ENCODE assay signal across 1 cellular context in the genomic region with DNA sequence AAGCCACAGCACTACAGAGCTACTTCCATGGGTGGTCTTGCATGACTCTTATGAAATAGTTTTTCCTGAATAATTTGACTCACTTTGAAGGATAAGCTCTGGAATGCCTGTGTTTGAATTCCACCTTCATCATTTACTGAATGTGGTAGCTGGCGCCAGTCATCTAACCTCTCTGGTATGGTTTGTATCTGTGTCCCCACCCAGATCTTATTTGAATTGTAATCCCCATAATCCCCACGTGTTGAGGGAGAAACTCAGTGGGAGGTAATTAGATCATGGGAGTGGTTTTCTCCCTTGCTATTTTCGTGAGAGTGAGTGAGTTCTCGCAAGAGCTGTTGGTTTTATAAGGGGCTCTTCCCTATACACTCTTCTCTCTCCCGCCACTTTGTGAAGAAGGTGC.
TF ChIP-seq lines count a peak whose summit lies in the region.

No MANE protein-coding gene starts in this region.

TF ChIP-seq in H1, 55 proteins besides CTCF, POLR2A, EP300 and RAD21 (continued from another document):
- TF ChIP-seq RFX5 (IDR thresholded peaks at IDR 0.05; ENCODE audit: borderline replicate concordance, low read depth, low read length): no peak
- TF ChIP-seq BRCA1 (IDR thresholded peaks at IDR 0.05; ENCODE audit: low read depth, low read length): no peak
- TF ChIP-seq CEBPB (IDR thresholded peaks at IDR 0.05; ENCODE audit: low read depth, low read length): no peak
- no peak for TF ChIP-seq KDM4A (IDR thresholded peaks at IDR 0.05; ENCODE audit: low read depth, low read length, severe bottlenecking)
- TF ChIP-seq CBX5 (IDR thresholded peaks at IDR 0.05; ENCODE audit: low read depth, low read length): no peak
- no peak for TF ChIP-seq RBBP5 (IDR thresholded peaks at IDR 0.05; ENCODE audit: borderline replicate concordance, low read depth, low read length)
- no peak for TF ChIP-seq USF2 (IDR thresholded peaks at IDR 0.05; ENCODE audit: low read length)
- no peak for TF ChIP-seq CHD2 (IDR thresholded peaks at IDR 0.05; ENCODE audit: low read length)
- TF ChIP-seq, protein P1, sequence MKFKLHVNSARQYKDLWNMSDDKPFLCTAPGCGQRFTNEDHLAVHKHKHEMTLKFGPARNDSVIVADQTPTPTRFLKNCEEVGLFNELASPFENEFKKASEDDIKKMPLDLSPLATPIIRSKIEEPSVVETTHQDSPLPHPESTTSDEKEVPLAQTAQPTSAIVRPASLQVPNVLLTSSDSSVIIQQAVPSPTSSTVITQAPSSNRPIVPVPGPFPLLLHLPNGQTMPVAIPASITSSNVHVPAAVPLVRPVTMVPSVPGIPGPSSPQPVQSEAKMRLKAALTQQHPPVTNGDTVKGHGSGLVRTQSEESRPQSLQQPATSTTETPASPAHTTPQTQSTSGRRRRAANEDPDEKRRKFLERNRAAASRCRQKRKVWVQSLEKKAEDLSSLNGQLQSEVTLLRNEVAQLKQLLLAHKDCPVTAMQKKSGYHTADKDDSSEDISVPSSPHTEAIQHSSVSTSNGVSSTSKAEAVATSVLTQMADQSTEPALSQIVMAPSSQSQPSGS (IDR thresholded peaks at IDR 0.05; ENCODE audit: low read length): no peak
- no peak for TF ChIP-seq JUND (IDR thresholded peaks at IDR 0.05; ENCODE audit: low read length)
- TF ChIP-seq GTF2F1 (IDR thresholded peaks at IDR 0.05; ENCODE audit: borderline replicate concordance, low read depth, low read length): no peak
- TF ChIP-seq CHD1 (IDR thresholded peaks at IDR 0.05; ENCODE audit: low read depth, low read length): no peak
- TF ChIP-seq RXRA (IDR thresholded peaks at IDR 0.05; ENCODE audit: insufficient read depth, low read depth, low read length): no peak
- TF ChIP-seq SAP30 (IDR thresholded peaks at IDR 0.05; ENCODE audit: insufficient read depth, insufficient replicate concordance, low read length): no peak
- no peak for TF ChIP-seq CHD7 (IDR thresholded peaks at IDR 0.05; ENCODE audit: insufficient replicate concordance, low read length)
- no peak for TF ChIP-seq SIRT6 (IDR thresholded peaks at IDR 0.05; ENCODE audit: low read length)
TF ChIP-seq in H1: peak in this region for 0.
